Comparison of ENCODE assay signal across 13 cellular contexts in genomic region chr1:115332813-115333608, GRCh38. TPM values are rescaled to one million over a fixed set of nuclear protein-coding genes. Genes with fewer than 3 reads are reported as not detected.
DNase-seq lines count a peak whose midpoint lies in the region; ATAC-seq lines count a peak whose summit lies in the region.
"Had no signal": no experiment of that assay in that cellular context is flagged by ENCODE, and none has a peak within 500 bp of the region (broad histone marks: within the 10 kb centered on the region; RNA-seq: fewer than 3 reads in every experiment).

No MANE protein-coding gene starts in this region.

- H3K36me3 Mint-ChIP-seq in T-helper 17 cell (ENCODE audit: low read depth) = no peaks in the 10 kb centered on the region

- no peak overlapping the region for H3K9ac ChIP-seq in trophoblast cell (ENCODE audit: low read length)
- H3K9ac ChIP-seq: KMS-11, parathyroid adenoma had no signal

- H3K79me2 ChIP-seq in trophoblast cell (ENCODE audit: control insufficient read depth, insufficient read depth, low read length, poor library complexity) = no peaks in the 10 kb centered on the region
- H3K79me2 ChIP-seq: parathyroid adenoma had no signal

- no peak overlapping the region for H3K4ac ChIP-seq in trophoblast cell (ENCODE audit: low read depth, low read length)

- DNase-seq in EL (peak; percentile 85), NCI-H226 (peak; percentile 58), epithelial cell of prostate (ENCODE audit: low read depth, low spot score) (peak; percentile 78), trophoblast cell (peak; percentile 32 to 63), T-helper 17 cell (no peak), NCI-H774 (lab: John Stamatoyannopoulos, UW) (no peak), NCI-H128 (lab: John Stamatoyannopoulos, UW; ENCODE audit: unreplicated experiment) (no peak)
- DNase-seq: H9, hippocampal formation had no signal

- H2AK5ac ChIP-seq in trophoblast cell (ENCODE audit: low read length) = no peak overlapping the region

- peaks cover 6% of the 10 kb centered on the region for H3K27me3 ChIP-seq in trophoblast cell (ENCODE audit: insufficient read depth, low read length)

- no peak overlapping the region for H3K4me3 ChIP-seq in trophoblast cell (ENCODE audit: low read depth, low read length)
- H3K4me3 ChIP-seq: SK-N-MC had no signal

- no peak overlapping the region for H2AFZ ChIP-seq in trophoblast cell (ENCODE audit: insufficient read depth, low read length, poor library complexity)
- H2AFZ ChIP-seq: parathyroid adenoma had no signal

- H3K27me3 Mint-ChIP-seq in T-helper 17 cell = peaks cover 50% of the 10 kb centered on the region

- H4K8ac ChIP-seq in trophoblast cell (ENCODE audit: low read depth, low read length) = no peak overlapping the region

- no peak overlapping the region for H3K27ac Mint-ChIP-seq in T-helper 17 cell
- H3K27ac Mint-ChIP-seq: H9 had no signal

- H3K18ac ChIP-seq in trophoblast cell (ENCODE audit: low read length) = no peak overlapping the region

- peaks cover 8% of the 10 kb centered on the region for H3K79me1 ChIP-seq in trophoblast cell (ENCODE audit: low read length)

- H4K91ac ChIP-seq in trophoblast cell (ENCODE audit: low read depth, low read length) = no peak overlapping the region

- H2BK12ac ChIP-seq in trophoblast cell (ENCODE audit: low read length) = no peak overlapping the region

- H3K4me1 ChIP-seq in trophoblast cell (ENCODE audit: control insufficient read depth in 1 of 2, insufficient read depth in 2 of 2, low read length in 2 of 2) = peaks cover 4 to 7% of the 10 kb centered on the region in 2 experiments

- H4K12ac ChIP-seq in trophoblast cell (ENCODE audit: low read depth, low read length) = no peak overlapping the region

- H3K4me2 ChIP-seq in trophoblast cell (ENCODE audit: low read length) = no peak overlapping the region
- H3K4me2 ChIP-seq: KMS-11 had no signal

- WGBS in trophoblast cell (ENCODE audit: extremely low coverage, insufficient coverage, insufficient read length) = no CpG with 5 or more reads among the region's 7 CpGs

- no peaks in the 10 kb centered on the region for H3K36me3 ChIP-seq in trophoblast cell (ENCODE audit: control insufficient read depth in 1 of 2, insufficient read depth in 2 of 2, low read length in 2 of 2)

- H3K27ac ChIP-seq in epithelial cell of prostate = peak overlapping the region; percentile 51
- H3K27ac ChIP-seq in trophoblast cell (ENCODE audit: low read depth, low read length) = no peak overlapping the region
- H3K27ac ChIP-seq: KMS-11, parathyroid adenoma, SK-N-MC had no signal

- H3K23ac ChIP-seq in trophoblast cell (ENCODE audit: low read length) = no peak overlapping the region

- no peak overlapping the region for H3K4me3 Mint-ChIP-seq in T-helper 17 cell
- H3K4me3 Mint-ChIP-seq: H9 had no signal

- no peak overlapping the region for H3K14ac ChIP-seq in trophoblast cell (ENCODE audit: low read length)

- H3K4me1 Mint-ChIP-seq in T-helper 17 cell = peaks cover 4% of the 10 kb centered on the region

- ATAC-seq in T-helper 17 cell (no peak), HG03139 (IDR thresholded peaks at IDR 0.05; ENCODE audit: unreplicated experiment) (no peak)

- H3K9me3 ChIP-seq in trophoblast cell (ENCODE audit: insufficient read depth, low read depth, low read length) (peaks cover 1% of the 10 kb centered on the region), T-helper 17 cell (ENCODE audit: control insufficient read depth, low read length, poor library complexity, severe bottlenecking) (no peaks in the 10 kb centered on the region)

- H2BK5ac ChIP-seq in trophoblast cell (ENCODE audit: low read depth, low read length, poor library complexity) = no peak overlapping the region

- H2BK120ac ChIP-seq in trophoblast cell (ENCODE audit: insufficient read depth, low read length, poor library complexity) = no peak overlapping the region

RNA-seq across cellular contexts. Expression of gene NGF, which starts 5.0 kb away (rescaled TPM):
- 3.6 and 4.0 TPM in 2 replicates for polyA plus RNA-seq in trophoblast cell (2013)
- not detected for total RNA-seq in T-helper 17 cell

Comparison
In these comparisons a context has a peak if more than half of its experiments do, and no peak if none do; other contexts are left out.
1. DNase-seq: peak in EL (single experiment), NCI-H226 (single experiment), epithelial cell of prostate (single experiment) and trophoblast cell (2 of 2); none in T-helper 17 cell (0 of 3), NCI-H774 (single experiment) and NCI-H128 (single experiment).